In the genomic region with DNA sequence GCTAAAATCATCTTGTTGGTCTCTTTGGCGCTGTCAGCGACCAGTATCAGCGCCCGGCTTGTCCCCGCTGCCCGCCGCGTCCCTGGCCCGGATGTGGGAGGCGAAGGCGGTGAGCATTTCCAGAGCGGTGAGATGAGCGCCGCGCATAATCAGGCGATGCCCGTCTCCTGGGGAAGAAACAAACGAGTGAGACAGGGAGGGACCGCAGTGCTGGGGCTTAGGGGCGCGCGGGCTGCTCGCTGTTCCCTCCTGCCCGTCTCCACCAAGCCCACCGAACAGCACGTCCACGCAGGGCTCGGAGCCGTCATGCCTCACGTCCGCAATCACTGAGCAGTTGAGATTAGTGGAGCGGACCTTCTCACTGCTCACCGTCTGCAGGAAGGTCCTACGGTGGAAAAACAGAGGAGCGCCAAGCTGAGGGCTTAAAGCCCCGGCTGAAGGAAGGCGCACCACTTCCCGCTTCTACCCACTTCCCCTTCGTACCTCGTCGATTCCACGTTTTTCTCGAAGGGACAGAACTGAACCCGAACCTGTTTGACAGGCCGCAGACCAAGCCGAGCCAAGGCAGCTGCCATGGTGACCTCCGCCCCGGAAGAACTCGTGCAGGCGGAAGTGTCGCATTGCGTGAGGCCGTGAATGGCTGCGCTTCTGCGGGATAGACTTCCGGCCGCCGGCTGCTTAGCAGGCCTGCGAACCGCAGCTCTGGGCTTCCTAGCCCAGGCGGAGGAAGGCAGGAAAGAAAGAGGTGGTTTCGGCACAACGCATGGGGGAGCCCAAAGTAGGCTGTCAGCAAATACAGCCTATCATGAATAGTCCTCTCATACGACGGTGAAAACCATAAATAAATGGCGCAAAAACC, we compare ENCODE assay signal across 1 cellular context.
TF ChIP-seq lines count a peak whose summit lies in the region.

A gene (minus strand): TSS at position 595 of the 859 bp plus-strand sequence. CDS start 20 bp downstream, at position 575.

TF ChIP-seq in K562, 482 proteins besides CTCF, POLR2A, EP300 and RAD21 (continued from another document and continues in another):
- TF ChIP-seq, protein P1, sequence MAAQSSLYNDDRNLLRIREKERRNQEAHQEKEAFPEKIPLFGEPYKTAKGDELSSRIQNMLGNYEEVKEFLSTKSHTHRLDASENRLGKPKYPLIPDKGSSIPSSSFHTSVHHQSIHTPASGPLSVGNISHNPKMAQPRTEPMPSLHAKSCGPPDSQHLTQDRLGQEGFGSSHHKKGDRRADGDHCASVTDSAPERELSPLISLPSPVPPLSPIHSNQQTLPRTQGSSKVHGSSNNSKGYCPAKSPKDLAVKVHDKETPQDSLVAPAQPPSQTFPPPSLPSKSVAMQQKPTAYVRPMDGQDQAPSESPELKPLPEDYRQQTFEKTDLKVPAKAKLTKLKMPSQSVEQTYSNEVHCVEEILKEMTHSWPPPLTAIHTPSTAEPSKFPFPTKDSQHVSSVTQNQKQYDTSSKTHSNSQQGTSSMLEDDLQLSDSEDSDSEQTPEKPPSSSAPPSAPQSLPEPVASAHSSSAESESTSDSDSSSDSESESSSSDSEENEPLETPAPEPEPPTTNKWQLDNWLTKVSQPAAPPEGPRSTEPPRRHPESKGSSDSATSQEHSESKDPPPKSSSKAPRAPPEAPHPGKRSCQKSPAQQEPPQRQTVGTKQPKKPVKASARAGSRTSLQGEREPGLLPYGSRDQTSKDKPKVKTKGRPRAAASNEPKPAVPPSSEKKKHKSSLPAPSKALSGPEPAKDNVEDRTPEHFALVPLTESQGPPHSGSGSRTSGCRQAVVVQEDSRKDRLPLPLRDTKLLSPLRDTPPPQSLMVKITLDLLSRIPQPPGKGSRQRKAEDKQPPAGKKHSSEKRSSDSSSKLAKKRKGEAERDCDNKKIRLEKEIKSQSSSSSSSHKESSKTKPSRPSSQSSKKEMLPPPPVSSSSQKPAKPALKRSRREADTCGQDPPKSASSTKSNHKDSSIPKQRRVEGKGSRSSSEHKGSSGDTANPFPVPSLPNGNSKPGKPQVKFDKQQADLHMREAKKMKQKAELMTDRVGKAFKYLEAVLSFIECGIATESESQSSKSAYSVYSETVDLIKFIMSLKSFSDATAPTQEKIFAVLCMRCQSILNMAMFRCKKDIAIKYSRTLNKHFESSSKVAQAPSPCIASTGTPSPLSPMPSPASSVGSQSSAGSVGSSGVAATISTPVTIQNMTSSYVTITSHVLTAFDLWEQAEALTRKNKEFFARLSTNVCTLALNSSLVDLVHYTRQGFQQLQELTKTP (IDR thresholded peaks at IDR 0.05; ENCODE audit: low read depth in 1 of 2, partially characterized antibody in 2 of 2) = peak in 1 of 2 experiments; percentile 77
- TF ChIP-seq CEBPG (CRISPR knock-in tag; IDR thresholded peaks at IDR 0.05) (no peak), CEBPG (tag; conservative IDR thresholded peaks at IDR 0.05 in 1 of 2, IDR thresholded peaks at IDR 0.05 in 1 of 2) (no peak), FOSL1 (tag; conservative IDR thresholded peaks at IDR 0.05) (peak; percentile 32; the same call in 1 of the 2 replicates), KLF1 (tag; IDR thresholded peaks at IDR 0.05) (peak; percentile 80; the same call in 1 of the 2 replicates), HDGF (IDR thresholded peaks at IDR 0.05) (no peak), SPI1 (IDR thresholded peaks at IDR 0.05; ENCODE audit: borderline replicate concordance, low read depth, low read length) (peak; percentile 49), ZNF282 (CRISPR knock-in tag; IDR thresholded peaks at IDR 0.05) (no peak), ZNF79 (CRISPR knock-in tag; IDR thresholded peaks at IDR 0.05; ENCODE audit: low read depth) (no peak), PRMT5 (CRISPR knock-in tag; IDR thresholded peaks at IDR 0.05) (no peak), PHB2 (IDR thresholded peaks at IDR 0.05; ENCODE audit: low read depth) (no peak), MAFK (IDR thresholded peaks at IDR 0.05; ENCODE audit: low read length) (no peak), XRCC4 (IDR thresholded peaks at IDR 0.05; ENCODE audit: extremely low read depth, insufficient read depth, insufficient read length) (no peak), SMARCE1 (IDR thresholded peaks at IDR 0.05) (no peak), RFX7 (CRISPR knock-in tag; IDR thresholded peaks at IDR 0.05) (0 out of 2 replicates have a peak, but pooled peaks have one; percentile 50), CEBPB (tag; IDR thresholded peaks at IDR 0.05) (no peak), NR2F6 (CRISPR knock-in tag; IDR thresholded peaks at IDR 0.05) (no peak), MED1 (CRISPR knock-in tag; IDR thresholded peaks at IDR 0.05; ENCODE audit: borderline replicate concordance) (no peak), SRSF3 (IDR thresholded peaks at IDR 0.05; ENCODE audit: insufficient read depth, low read length) (no peak), POLR3G (IDR thresholded peaks at IDR 0.05; ENCODE audit: extremely low read depth, insufficient read length, insufficient replicate concordance) (no peak), ZNF699 (CRISPR knock-in tag; IDR thresholded peaks at IDR 0.05; ENCODE audit: insufficient replicate concordance) (no peak), RAD51 (IDR thresholded peaks at IDR 0.05; ENCODE audit: borderline replicate concordance, low read depth) (no peak; the same call in 1 of the 2 replicates), KLF10 (CRISPR knock-in tag; IDR thresholded peaks at IDR 0.05) (no peak), SRSF1 (IDR thresholded peaks at IDR 0.05; ENCODE audit: low read depth, low read length) (no peak), THRAP3 (IDR thresholded peaks at IDR 0.05; ENCODE audit: borderline replicate concordance) (peak; percentile 96), EGR1 (conservative IDR thresholded peaks at IDR 0.05) (0 out of 2 replicates have a peak, but pooled peaks have one; percentile 8), KLF16 (IDR thresholded peaks at IDR 0.05) (peak; percentile 74; the same call in 1 of the 2 replicates), CCAR2 (IDR thresholded peaks at IDR 0.05; ENCODE audit: low read depth, low read length) (no peak), CC2D1A (IDR thresholded peaks at IDR 0.05) (no peak), ZNF124 (CRISPR knock-in tag; IDR thresholded peaks at IDR 0.05) (no peak), DIDO1 (tag; IDR thresholded peaks at IDR 0.05; ENCODE audit: low read depth) (peak; percentile 95), MTA2 (IDR thresholded peaks at IDR 0.05; ENCODE audit: low read depth) (peak; percentile 81), SMAD4 (CRISPR knock-in tag; conservative IDR thresholded peaks at IDR 0.05) (no peak; the same call in 1 of the 2 replicates), ILF3 (IDR thresholded peaks at IDR 0.05; ENCODE audit: borderline replicate concordance) (no peak), MCM7 (IDR thresholded peaks at IDR 0.05) (no peak), MAZ (CRISPR knock-in tag; conservative IDR thresholded peaks at IDR 0.05 in 1 of 2, IDR thresholded peaks at IDR 0.05 in 1 of 2) (peak; percentile 73 to 88; a peak in 2 of 4 replicates), ZNF224 (CRISPR knock-in tag; IDR thresholded peaks at IDR 0.05) (no peak), SMARCB1 (IDR thresholded peaks at IDR 0.05; ENCODE audit: insufficient read length, low read depth) (no peak), ARNT (IDR thresholded peaks at IDR 0.05) (0 out of 4 replicates have a peak, but pooled peaks of 1 of the 2 experiments have one; percentile 18), ZNF140 (CRISPR knock-in tag; IDR thresholded peaks at IDR 0.05) (no peak), HLTF (IDR thresholded peaks at IDR 0.05) (0 out of 2 replicates have a peak, but pooled peaks have one; percentile 15), STAT5A (IDR thresholded peaks at IDR 0.05; ENCODE audit: borderline replicate concordance, low read length) (no peak), SNIP1 (IDR thresholded peaks at IDR 0.05; ENCODE audit: low read depth) (no peak), KLF13 (tag; IDR thresholded peaks at IDR 0.05; ENCODE audit: borderline replicate concordance, low read depth) (peak; percentile 38), RFX1 (IDR thresholded peaks at IDR 0.05) (peak; percentile 72)
- TF ChIP-seq, protein P2, sequence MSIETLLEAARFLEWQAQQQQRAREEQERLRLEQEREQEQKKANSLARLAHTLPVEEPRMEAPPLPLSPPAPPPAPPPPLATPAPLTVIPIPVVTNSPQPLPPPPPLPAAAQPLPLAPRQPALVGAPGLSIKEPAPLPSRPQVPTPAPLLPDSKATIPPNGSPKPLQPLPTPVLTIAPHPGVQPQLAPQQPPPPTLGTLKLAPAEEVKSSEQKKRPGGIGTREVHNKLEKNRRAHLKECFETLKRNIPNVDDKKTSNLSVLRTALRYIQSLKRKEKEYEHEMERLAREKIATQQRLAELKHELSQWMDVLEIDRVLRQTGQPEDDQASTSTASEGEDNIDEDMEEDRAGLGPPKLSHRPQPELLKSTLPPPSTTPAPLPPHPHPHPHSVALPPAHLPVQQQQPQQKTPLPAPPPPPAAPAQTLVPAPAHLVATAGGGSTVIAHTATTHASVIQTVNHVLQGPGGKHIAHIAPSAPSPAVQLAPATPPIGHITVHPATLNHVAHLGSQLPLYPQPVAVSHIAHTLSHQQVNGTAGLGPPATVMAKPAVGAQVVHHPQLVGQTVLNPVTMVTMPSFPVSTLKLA (conservative IDR thresholded peaks at IDR 0.05) = peak; percentile 75 to 86
- TF ChIP-seq, protein P3, sequence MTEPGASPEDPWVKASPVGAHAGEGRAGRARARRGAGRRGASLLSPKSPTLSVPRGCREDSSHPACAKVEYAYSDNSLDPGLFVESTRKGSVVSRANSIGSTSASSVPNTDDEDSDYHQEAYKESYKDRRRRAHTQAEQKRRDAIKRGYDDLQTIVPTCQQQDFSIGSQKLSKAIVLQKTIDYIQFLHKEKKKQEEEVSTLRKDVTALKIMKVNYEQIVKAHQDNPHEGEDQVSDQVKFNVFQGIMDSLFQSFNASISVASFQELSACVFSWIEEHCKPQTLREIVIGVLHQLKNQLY (CRISPR knock-in tag; conservative IDR thresholded peaks at IDR 0.05) = no peak
- TF ChIP-seq, protein P4, sequence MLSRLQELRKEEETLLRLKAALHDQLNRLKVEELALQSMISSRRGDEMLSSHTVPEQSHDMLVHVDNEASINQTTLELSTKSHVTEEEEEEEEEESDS (CRISPR knock-in tag; IDR thresholded peaks at IDR 0.05) = no peak
- TF ChIP-seq, protein P5, sequence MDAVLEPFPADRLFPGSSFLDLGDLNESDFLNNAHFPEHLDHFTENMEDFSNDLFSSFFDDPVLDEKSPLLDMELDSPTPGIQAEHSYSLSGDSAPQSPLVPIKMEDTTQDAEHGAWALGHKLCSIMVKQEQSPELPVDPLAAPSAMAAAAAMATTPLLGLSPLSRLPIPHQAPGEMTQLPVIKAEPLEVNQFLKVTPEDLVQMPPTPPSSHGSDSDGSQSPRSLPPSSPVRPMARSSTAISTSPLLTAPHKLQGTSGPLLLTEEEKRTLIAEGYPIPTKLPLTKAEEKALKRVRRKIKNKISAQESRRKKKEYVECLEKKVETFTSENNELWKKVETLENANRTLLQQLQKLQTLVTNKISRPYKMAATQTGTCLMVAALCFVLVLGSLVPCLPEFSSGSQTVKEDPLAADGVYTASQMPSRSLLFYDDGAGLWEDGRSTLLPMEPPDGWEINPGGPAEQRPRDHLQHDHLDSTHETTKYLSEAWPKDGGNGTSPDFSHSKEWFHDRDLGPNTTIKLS (IDR thresholded peaks at IDR 0.05; ENCODE audit: borderline replicate concordance, low read depth) = 0 out of 2 replicates have a peak, but pooled peaks have one; percentile 59
- TF ChIP-seq, protein P6, sequence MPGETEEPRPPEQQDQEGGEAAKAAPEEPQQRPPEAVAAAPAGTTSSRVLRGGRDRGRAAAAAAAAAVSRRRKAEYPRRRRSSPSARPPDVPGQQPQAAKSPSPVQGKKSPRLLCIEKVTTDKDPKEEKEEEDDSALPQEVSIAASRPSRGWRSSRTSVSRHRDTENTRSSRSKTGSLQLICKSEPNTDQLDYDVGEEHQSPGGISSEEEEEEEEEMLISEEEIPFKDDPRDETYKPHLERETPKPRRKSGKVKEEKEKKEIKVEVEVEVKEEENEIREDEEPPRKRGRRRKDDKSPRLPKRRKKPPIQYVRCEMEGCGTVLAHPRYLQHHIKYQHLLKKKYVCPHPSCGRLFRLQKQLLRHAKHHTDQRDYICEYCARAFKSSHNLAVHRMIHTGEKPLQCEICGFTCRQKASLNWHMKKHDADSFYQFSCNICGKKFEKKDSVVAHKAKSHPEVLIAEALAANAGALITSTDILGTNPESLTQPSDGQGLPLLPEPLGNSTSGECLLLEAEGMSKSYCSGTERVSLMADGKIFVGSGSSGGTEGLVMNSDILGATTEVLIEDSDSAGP (CRISPR knock-in tag; IDR thresholded peaks at IDR 0.05) = no peak
- TF ChIP-seq, protein P7, sequence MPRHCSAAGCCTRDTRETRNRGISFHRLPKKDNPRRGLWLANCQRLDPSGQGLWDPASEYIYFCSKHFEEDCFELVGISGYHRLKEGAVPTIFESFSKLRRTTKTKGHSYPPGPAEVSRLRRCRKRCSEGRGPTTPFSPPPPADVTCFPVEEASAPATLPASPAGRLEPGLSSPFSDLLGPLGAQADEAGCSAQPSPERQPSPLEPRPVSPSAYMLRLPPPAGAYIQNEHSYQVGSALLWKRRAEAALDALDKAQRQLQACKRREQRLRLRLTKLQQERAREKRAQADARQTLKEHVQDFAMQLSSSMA (CRISPR knock-in tag; IDR thresholded peaks at IDR 0.05) = peak; percentile 93
- TF ChIP-seq, protein P8, sequence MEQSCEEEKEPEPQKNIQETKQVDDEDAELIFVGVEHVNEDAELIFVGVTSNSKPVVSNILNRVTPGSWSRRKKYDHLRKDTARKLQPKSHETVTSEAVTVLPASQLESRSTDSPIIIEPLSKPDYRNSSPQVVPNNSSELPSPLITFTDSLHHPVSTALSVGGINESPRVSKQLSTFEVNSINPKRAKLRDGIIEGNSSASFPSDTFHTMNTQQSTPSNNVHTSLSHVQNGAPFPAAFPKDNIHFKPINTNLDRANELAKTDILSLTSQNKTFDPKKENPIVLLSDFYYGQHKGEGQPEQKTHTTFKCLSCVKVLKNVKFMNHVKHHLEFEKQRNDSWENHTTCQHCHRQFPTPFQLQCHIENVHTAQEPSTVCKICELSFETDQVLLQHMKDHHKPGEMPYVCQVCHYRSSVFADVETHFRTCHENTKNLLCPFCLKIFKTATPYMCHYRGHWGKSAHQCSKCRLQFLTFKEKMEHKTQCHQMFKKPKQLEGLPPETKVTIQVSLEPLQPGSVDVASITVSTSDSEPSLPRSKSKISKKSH (CRISPR knock-in tag; IDR thresholded peaks at IDR 0.05) = 0 out of 2 replicates have a peak, but pooled peaks have one; percentile 45
- TF ChIP-seq, protein P9, sequence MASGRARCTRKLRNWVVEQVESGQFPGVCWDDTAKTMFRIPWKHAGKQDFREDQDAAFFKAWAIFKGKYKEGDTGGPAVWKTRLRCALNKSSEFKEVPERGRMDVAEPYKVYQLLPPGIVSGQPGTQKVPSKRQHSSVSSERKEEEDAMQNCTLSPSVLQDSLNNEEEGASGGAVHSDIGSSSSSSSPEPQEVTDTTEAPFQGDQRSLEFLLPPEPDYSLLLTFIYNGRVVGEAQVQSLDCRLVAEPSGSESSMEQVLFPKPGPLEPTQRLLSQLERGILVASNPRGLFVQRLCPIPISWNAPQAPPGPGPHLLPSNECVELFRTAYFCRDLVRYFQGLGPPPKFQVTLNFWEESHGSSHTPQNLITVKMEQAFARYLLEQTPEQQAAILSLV (tag; IDR thresholded peaks at IDR 0.05) = no peak
- TF ChIP-seq, protein P10, sequence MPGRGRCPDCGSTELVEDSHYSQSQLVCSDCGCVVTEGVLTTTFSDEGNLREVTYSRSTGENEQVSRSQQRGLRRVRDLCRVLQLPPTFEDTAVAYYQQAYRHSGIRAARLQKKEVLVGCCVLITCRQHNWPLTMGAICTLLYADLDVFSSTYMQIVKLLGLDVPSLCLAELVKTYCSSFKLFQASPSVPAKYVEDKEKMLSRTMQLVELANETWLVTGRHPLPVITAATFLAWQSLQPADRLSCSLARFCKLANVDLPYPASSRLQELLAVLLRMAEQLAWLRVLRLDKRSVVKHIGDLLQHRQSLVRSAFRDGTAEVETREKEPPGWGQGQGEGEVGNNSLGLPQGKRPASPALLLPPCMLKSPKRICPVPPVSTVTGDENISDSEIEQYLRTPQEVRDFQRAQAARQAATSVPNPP (IDR thresholded peaks at IDR 0.05; ENCODE audit: borderline replicate concordance, insufficient read depth, insufficient read length) = no peak
